In genomic region chr6:61675734-61676133, GRCh38 we compare ENCODE assay signal across 27 cellular contexts.
"Had no signal": no experiment of that assay in that cellular context is flagged by ENCODE, and none has a peak within 500 bp of the region (broad histone marks: within the 10 kb centered on the region; RNA-seq: fewer than 3 reads in every experiment).

No MANE protein-coding gene starts in this region.

- H3K4me1 Mint-ChIP-seq: endodermal cell, naive B cell had no signal

- H3K9me3 ChIP-seq: esophagus squamous epithelium, gastrocnemius medialis, left lung, lower lobe of right lung had no signal

- H3K27ac ChIP-seq: coronary artery, epithelial cell of prostate, esophagus squamous epithelium, gastrocnemius medialis, heart right ventricle, left lung, lower lobe of right lung had no signal

- H3K9me3 Mint-ChIP-seq: mesothelial cell of epicardium had no signal

- H3K27me3 Mint-ChIP-seq: naive B cell had no signal

- H3K4me3 ChIP-seq: coronary artery, dorsolateral prefrontal cortex, esophagus squamous epithelium, gastrocnemius medialis, heart right ventricle, left lung, lower lobe of right lung, mucosa of descending colon had no signal

- DNase-seq: dermis blood vessel endothelial cell; dorsolateral prefrontal cortex; effector CD4-positive, alpha-beta T cell; effector memory CD4-positive, alpha-beta T cell; endodermal cell; erythroblast; esophagus squamous epithelium; foreskin fibroblast; foreskin melanocyte; gastrocnemius medialis; glutamatergic neuron; head of caudate nucleus; heart right ventricle; hippocampal formation; left cardiac atrium; left lung; left ventricle myocardium superior; lower lobe of right lung; mesenchymal stem cell; mucosa of descending colon; naive B cell had no signal

- H3K27ac Mint-ChIP-seq: endodermal cell, mesothelial cell of epicardium, naive B cell had no signal

- FAIRE-seq: islet of Langerhans, keratinocyte had no signal

- H3K36me3 ChIP-seq: esophagus squamous epithelium, gastrocnemius medialis, heart right ventricle, left lung, lower lobe of right lung had no signal

- H3K4me1 ChIP-seq: esophagus squamous epithelium, gastrocnemius medialis, heart right ventricle, left lung, lower lobe of right lung had no signal

- H3K4me3 Mint-ChIP-seq: endodermal cell, mesothelial cell of epicardium, naive B cell had no signal

- H3K36me3 Mint-ChIP-seq: mesothelial cell of epicardium had no signal

- H3K27me3 ChIP-seq: dorsolateral prefrontal cortex, esophagus squamous epithelium, gastrocnemius medialis, heart right ventricle, left lung had no signal

- ATAC-seq: esophagus mucosa, gastrocnemius medialis, heart right ventricle, left cardiac atrium, left lung, left ventricle myocardium superior, lower lobe of right lung, mucosa of descending colon had no signal
